ENCODE assay signal across 1 cellular context in genomic region chr10:101959349-101959916, GRCh38.
TF ChIP-seq lines count a peak whose summit lies in the region.

No MANE protein-coding gene starts in this region.

TF ChIP-seq in SK-N-SH, 30 proteins besides CTCF, POLR2A, EP300 and RAD21 (continued from another document):
- no peak for TF ChIP-seq IRF3 (IDR thresholded peaks at IDR 0.05; ENCODE audit: low read depth, low read length)
- no peak for TF ChIP-seq ELF1 (IDR thresholded peaks at IDR 0.05)
- no peak for TF ChIP-seq POLR2AphosphoS5 (IDR thresholded peaks at IDR 0.05; ENCODE audit: low read depth, low read length)
- TF ChIP-seq GATA2 (CRISPR knock-in tag; IDR thresholded peaks at IDR 0.05), result no peak
- TF ChIP-seq RCOR1 (IDR thresholded peaks at IDR 0.05; ENCODE audit: low read length), result no peak
- no peak for TF ChIP-seq TCF12 (IDR thresholded peaks at IDR 0.05)
